Comparison of ENCODE assay signal across 8 cellular contexts in the genomic region with DNA sequence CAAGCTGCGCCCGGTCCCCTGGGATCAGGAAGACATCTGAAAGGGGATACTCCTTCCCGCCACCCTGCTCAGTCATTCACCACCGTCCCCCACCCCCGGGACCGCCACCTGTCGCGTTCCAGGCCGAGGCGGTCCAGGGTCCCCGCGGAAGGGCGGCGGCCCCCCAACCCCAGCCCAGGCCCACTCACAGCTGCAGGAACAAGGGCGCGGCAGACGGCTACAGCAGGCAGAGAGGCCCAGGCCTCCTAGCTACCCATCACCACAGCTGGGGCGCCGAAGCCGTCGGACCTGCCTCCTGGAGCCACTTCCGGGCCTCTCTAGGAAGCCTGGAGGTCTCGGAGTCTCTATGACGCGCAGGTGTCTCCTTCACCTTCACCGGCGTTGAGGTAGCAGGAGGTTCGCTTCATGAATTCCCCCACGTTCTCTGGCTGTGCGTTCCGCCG. TPM values are rescaled to one million over a fixed set of nuclear protein-coding genes. Genes with fewer than 3 reads are reported as not detected.
DNase-seq lines count a peak whose midpoint lies in the region; ATAC-seq and TF ChIP-seq lines count a peak whose summit lies in the region.

Gene SDR42E1, minus strand, starts transcription at position 272 of the 443 bp plus-strand sequence. CDS start 10,612 bp downstream, outside the sequence.

- CTCF ChIA-PET in MCF 10A (lab: Yijun Ruan, JAX) = interaction anchor here (0.6 to 1.3 kb wide), 3 partner anchors 14 to 70 kb away, joined by 3 to 4 read pairs (median 3); no protein-coding TSS in a partner anchor

- H3K27me3 Mint-ChIP-seq in T-helper 2 cell treated with Interferon-gamma antibody and Interleukin-4, amounts not matched to agents 5 μg/mL and 100 μg/mL, for 36 hours (ENCODE audit: low read depth) = peaks cover 9% of the 10 kb centered on the region
- H3K27me3 Mint-ChIP-seq in MCF 10A (ENCODE audit: insufficient read depth, unreplicated experiment) = no peaks in the 10 kb centered on the region
- H3K27me3 Mint-ChIP-seq in natural killer cell treated with Interleukin-12 subunit alpha and Interleukin-12 subunit beta and Interleukin-15 and Interleukin-18, amount 100 ng/mL, for 72 hours = peaks cover 12 to 17% of the 10 kb centered on the region in 2 donors

- no peak for TF ChIP-seq EP300 in upper lobe of left lung (IDR thresholded peaks at IDR 0.05)

- ATAC-seq in GM19372 (IDR thresholded peaks at IDR 0.05; ENCODE audit: low read depth, unreplicated experiment) (peak; percentile 87), HG03520 (IDR thresholded peaks at IDR 0.05; ENCODE audit: unreplicated experiment) (peak; percentile 91), upper lobe of left lung (ENCODE audit: low FRiP score in 2 of 2) (peak; percentile 79 to 91)
- ATAC-seq in natural killer cell treated with Interleukin-12 subunit alpha and Interleukin-12 subunit beta and Interleukin-15 and Interleukin-18, amount 100 ng/mL, for 72 hours = peak; percentile 86 to 88

- peak within 1 kb of the TSS; percentile 67 for H3K27ac Mint-ChIP-seq in T-helper 2 cell treated with Interferon-gamma antibody and Interleukin-4, amounts not matched to agents 5 μg/mL and 100 μg/mL, for 36 hours
- peak within 1 kb of the TSS; percentile 75 for H3K27ac Mint-ChIP-seq in MCF 10A (ENCODE audit: low read depth, unreplicated experiment)
- peak within 1 kb of the TSS; percentile 75 to 95 for H3K27ac Mint-ChIP-seq in natural killer cell treated with Interleukin-12 subunit alpha and Interleukin-12 subunit beta and Interleukin-15 and Interleukin-18, amount 100 ng/mL, for 72 hours

- no peaks in the 10 kb centered on the region for H3K27me3 ChIP-seq in upper lobe of left lung

- peak within 1 kb of the TSS; percentile 10 to 70 (median 60) for H3K4me3 ChIP-seq in upper lobe of left lung

- H3K4me3 Mint-ChIP-seq in T-helper 2 cell treated with Interferon-gamma antibody and Interleukin-4, amounts not matched to agents 5 μg/mL and 100 μg/mL, for 36 hours = peak within 1 kb of the TSS; percentile 89
- H3K4me3 Mint-ChIP-seq in MCF 10A (ENCODE audit: unreplicated experiment) = peak within 1 kb of the TSS; percentile 77
- peak within 1 kb of the TSS; percentile 93 for H3K4me3 Mint-ChIP-seq in natural killer cell treated with Interleukin-12 subunit alpha and Interleukin-12 subunit beta and Interleukin-15 and Interleukin-18, amount 100 ng/mL, for 72 hours

- H3K36me3 ChIP-seq in upper lobe of left lung = no peaks in the 10 kb centered on the region

- H3K9me3 ChIP-seq in upper lobe of left lung = peaks cover 0 to 8% (median 7%) of the 10 kb centered on the region in 4 donors

- DNase-seq in T-helper 2 cell treated with Interferon-gamma antibody and Interleukin-4, amounts not matched to agents 5 μg/mL and 100 μg/mL, for 36 hours (ENCODE audit: low spot score) = peak; percentile 22
- DNase-seq in MCF 10A (ENCODE audit: unreplicated experiment) (peak; percentile 64), upper lobe of left lung (peak; percentile 74 to 88), inferior parietal cortex (ENCODE audit: extremely low spot score) (no peak), OCI-M2 (lab: John Stamatoyannopoulos, UW; ENCODE audit: unreplicated experiment) (no peak)
- DNase-seq in natural killer cell treated with Interleukin-12 subunit alpha and Interleukin-12 subunit beta and Interleukin-15 and Interleukin-18, amount 100 ng/mL, for 72 hours (ENCODE audit: low spot score) = peak; percentile 74

- peaks cover 12% of the 10 kb centered on the region for H3K4me1 Mint-ChIP-seq in T-helper 2 cell treated with Interferon-gamma antibody and Interleukin-4, amounts not matched to agents 5 μg/mL and 100 μg/mL, for 36 hours (ENCODE audit: low read depth)
- H3K4me1 Mint-ChIP-seq in MCF 10A (ENCODE audit: insufficient read depth, unreplicated experiment) = peaks cover 8% of the 10 kb centered on the region
- peaks cover 18 to 20% of the 10 kb centered on the region in 2 donors for H3K4me1 Mint-ChIP-seq in natural killer cell treated with Interleukin-12 subunit alpha and Interleukin-12 subunit beta and Interleukin-15 and Interleukin-18, amount 100 ng/mL, for 72 hours (ENCODE audit: low read depth in 2 of 2)

- H3K4me1 ChIP-seq in upper lobe of left lung = peaks cover 0 to 10% (median 0%) of the 10 kb centered on the region in 4 donors

- H3K36me3 Mint-ChIP-seq in T-helper 2 cell treated with Interferon-gamma antibody and Interleukin-4, amounts not matched to agents 5 μg/mL and 100 μg/mL, for 36 hours (ENCODE audit: low read depth) = peaks cover 23% of the 10 kb centered on the region
- peaks cover 3% of the 10 kb centered on the region for H3K36me3 Mint-ChIP-seq in MCF 10A (ENCODE audit: insufficient read depth, unreplicated experiment)
- H3K36me3 Mint-ChIP-seq in natural killer cell treated with Interleukin-12 subunit alpha and Interleukin-12 subunit beta and Interleukin-15 and Interleukin-18, amount 100 ng/mL, for 72 hours = peaks cover 18% of the 10 kb centered on the region

- H3K27ac ChIP-seq in upper lobe of left lung = peak within 1 kb of the TSS in 2 of 4 donors; percentile 12 to 69

- POLR2A ChIA-PET in MCF 10A (lab: Yijun Ruan, JAX) = interaction anchor here (1.2 to 1.8 kb wide), 2 partner anchors 14 to 159 kb away, joined by 3 to 10 read pairs; partner anchors contain the start of gene MPHOSPH6

- BruUV-seq in MCF 10A (replicated peaks; lab: Mats Ljungman, UMichigan) = no TSS peak

- peak in 1 of 4 donors; percentile 42 for TF ChIP-seq POLR2A in upper lobe of left lung (IDR thresholded peaks at IDR 0.05)

- intact Hi-C loops in MCF 10A (cut with micrococcal nuclease) = no loop called here

- 8 to 14% methylated on average over 16 to 24 of the region's 32 CpGs for WGBS in upper lobe of left lung, 2 donors

- H3K9me3 Mint-ChIP-seq in T-helper 2 cell treated with Interferon-gamma antibody and Interleukin-4, amounts not matched to agents 5 μg/mL and 100 μg/mL, for 36 hours = peaks cover 39% of the 10 kb centered on the region
- peaks cover 7% of the 10 kb centered on the region for H3K9me3 Mint-ChIP-seq in MCF 10A (ENCODE audit: unreplicated experiment)
- peaks cover 10% of the 10 kb centered on the region for H3K9me3 Mint-ChIP-seq in natural killer cell treated with Interleukin-12 subunit alpha and Interleukin-12 subunit beta and Interleukin-15 and Interleukin-18, amount 100 ng/mL, for 72 hours

- TF ChIP-seq CTCF in MCF 10A (IDR thresholded peaks at IDR 0.05; ENCODE audit: unreplicated experiment) (no peak), upper lobe of left lung (IDR thresholded peaks at IDR 0.05) (no peak)

RNA-seq across cellular contexts. Expression of gene SDR42E1, which starts in this region (rescaled TPM):
- total RNA-seq in MCF 10A (2022) (7.8 and 8.4 TPM in 2 replicates), upper lobe of left lung (1 to 10 TPM; 2.1 to 5.7 (median 4.1) TPM)
- 10 to 100 TPM in 1 of 2 donors, 1 to 10 TPM in 1; 6.1 to 12.6 TPM for total RNA-seq in natural killer cell treated with Interleukin-12 subunit alpha and Interleukin-12 subunit beta and Interleukin-15 and Interleukin-18, amount 100 ng/mL, for 72 hours

Comparison
In these comparisons a context has a peak if more than half of its experiments do, and no peak if none do; other contexts are left out.
1. DNase-seq: peak in T-helper 2 cell treated with Interferon-gamma antibody and Interleukin-4, amounts not matched to agents 5 μg/mL and 100 μg/mL, for 36 hours (single experiment), MCF 10A (single experiment), natural killer cell treated with Interleukin-12 subunit alpha and Interleukin-12 subunit beta and Interleukin-15 and Interleukin-18, amount 100 ng/mL, for 72 hours (single experiment) and upper lobe of left lung (2 of 2); none in inferior parietal cortex (single experiment) and OCI-M2 (single experiment).
2. Peak in every context shown above with its lines, with median percentiles within 50 percentile points of each other: ATAC-seq, H3K27ac Mint-ChIP-seq and H3K4me3 Mint-ChIP-seq.